In genomic region chr4:36551697-36552214, GRCh38 we compare ENCODE assay signal across 11 cellular contexts.
DNase-seq lines count a peak whose midpoint lies in the region; ATAC-seq and TF ChIP-seq lines count a peak whose summit lies in the region.
"Had no signal": no experiment of that assay in that cellular context is flagged by ENCODE, and none has a peak within 500 bp of the region (broad histone marks: within the 10 kb centered on the region; RNA-seq: fewer than 3 reads in every experiment).

No MANE protein-coding gene starts in this region.

- H3K4me3 Mint-ChIP-seq in endodermal cell, result peak overlapping the region; percentile 1

- H3K27me3 Mint-ChIP-seq in endodermal cell (ENCODE audit: insufficient read depth), result no peaks in the 10 kb centered on the region

- no peaks in the 10 kb centered on the region for H3K9me3 Mint-ChIP-seq in endodermal cell

- H3K27ac Mint-ChIP-seq in endodermal cell, result peak overlapping the region; percentile 63

- H2AFZ ChIP-seq in GM23248, result no peak overlapping the region

- H3K36me3 ChIP-seq in endodermal cell (ENCODE audit: control insufficient read depth, insufficient read depth, low read length) (no peaks in the 10 kb centered on the region), GM23248 (ENCODE audit: low read depth) (no peaks in the 10 kb centered on the region)
- H3K36me3 ChIP-seq: vagina had no signal

- no peak for TF ChIP-seq CTCF in endodermal cell (conservative IDR thresholded peaks at IDR 0.05)

- H3K79me2 ChIP-seq in GM23248 (ENCODE audit: insufficient read depth), result no peaks in the 10 kb centered on the region

- no peaks in the 10 kb centered on the region for H3K9me3 ChIP-seq in endodermal cell (ENCODE audit: control insufficient read depth, low read length)
- no peaks in the 10 kb centered on the region for H3K9me3 ChIP-seq in GM23248 (ENCODE audit: low read depth)
- H3K9me3 ChIP-seq: vagina had no signal

- no peaks in the 10 kb centered on the region for H3K36me3 Mint-ChIP-seq in endodermal cell (ENCODE audit: low read depth)

- H3K9ac ChIP-seq in endodermal cell (ENCODE audit: extremely low read depth, low read length, poor library complexity, severe bottlenecking) (no peak overlapping the region), GM23248 (no peak overlapping the region)

- no peaks in the 10 kb centered on the region for H3K9me2 ChIP-seq in GM23248 (ENCODE audit: insufficient read depth)

- WGBS in endodermal cell (ENCODE audit: insufficient coverage in 1 of 2, insufficient read length in 1 of 2), 2 experiments, result 76 to 77% methylated on average over 3 to 4 of the region's 4 CpGs
- WGBS in GM23248 (ENCODE audit: low coverage in 1 of 2, low lambda C conversion rate in 2 of 2, missing lambda C conversion rate in 2 of 2), 2 experiments, result 6 to 7% methylated on average over 4 of the region's 4 CpGs

- DNase-seq in endodermal cell (no peak), NK-92 (lab: John Stamatoyannopoulos, UW; ENCODE audit: unreplicated experiment) (no peak), activated gamma-delta T cell (lab: John Stamatoyannopoulos, UW) (no peak), GM23248 (no peak), HCEC 1CT (no peak)
- DNase-seq: NCI-H1092 had no signal

- in situ Hi-C loops in GM23248 (cut with MboI), result no loop called here

- no peak overlapping the region for H3K27ac ChIP-seq in endodermal cell (ENCODE audit: low read depth, low read length)
- no peak overlapping the region for H3K27ac ChIP-seq in GM23248
- H3K27ac ChIP-seq: vagina had no signal

- ATAC-seq in GM18867 (IDR thresholded peaks at IDR 0.05; ENCODE audit: unreplicated experiment) (peak; percentile 91), GM21619 (IDR thresholded peaks at IDR 0.05; ENCODE audit: unreplicated experiment) (peak; percentile 86), HG03439 (IDR thresholded peaks at IDR 0.05; ENCODE audit: unreplicated experiment) (peak; percentile 93)
- ATAC-seq: left lobe of liver had no signal

- no peaks in the 10 kb centered on the region for H4K20me1 ChIP-seq in GM23248 (ENCODE audit: insufficient read depth)

- H3K27me3 ChIP-seq in endodermal cell (ENCODE audit: control insufficient read depth, insufficient read depth, low read length, poor library complexity, severe bottlenecking) (no peaks in the 10 kb centered on the region), GM23248 (replicated peaks; ENCODE audit: insufficient read depth) (no peaks in the 10 kb centered on the region)
- H3K27me3 ChIP-seq: vagina had no signal

- peaks cover 2% of the 10 kb centered on the region for H3K4me1 ChIP-seq in endodermal cell (ENCODE audit: control insufficient read depth, insufficient read depth, low read length)
- no peaks in the 10 kb centered on the region for H3K4me1 ChIP-seq in GM23248 (ENCODE audit: insufficient read depth)
- H3K4me1 ChIP-seq: vagina had no signal

- no peak overlapping the region for H3K4me2 ChIP-seq in GM23248 (ENCODE audit: unreplicated experiment)

- H3F3A ChIP-seq in GM23248 (ENCODE audit: insufficient read depth), result no peaks in the 10 kb centered on the region

- no peak overlapping the region for H3K4me3 ChIP-seq in endodermal cell (ENCODE audit: low read length)
- no peak overlapping the region for H3K4me3 ChIP-seq in GM23248
- H3K4me3 ChIP-seq: vagina had no signal

- H3K4me1 Mint-ChIP-seq in endodermal cell, result peaks cover 34% of the 10 kb centered on the region
